In the genomic region with DNA sequence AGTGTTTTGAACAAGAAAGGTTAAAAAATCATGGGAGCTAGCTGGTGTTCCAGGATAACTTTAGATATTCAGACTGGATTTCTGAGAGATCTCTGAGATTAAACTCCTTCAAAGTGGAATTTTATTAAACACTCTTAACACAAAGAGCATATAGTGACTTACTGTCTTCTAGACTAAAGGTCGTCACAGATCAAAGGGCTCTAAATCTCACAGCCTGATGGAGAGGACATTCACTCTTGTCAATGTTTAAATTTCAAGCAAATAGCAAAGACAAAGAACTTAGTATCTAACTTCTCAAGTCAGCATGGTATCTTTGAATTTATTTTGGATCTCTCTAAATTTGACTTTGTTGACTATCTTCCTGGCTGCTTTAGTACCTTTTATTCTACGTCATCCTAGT, we compare ENCODE assay signal across 10 cellular contexts.
"Had no signal": no experiment of that assay in that cellular context is flagged by ENCODE, and none has a peak within 500 bp of the region (broad histone marks: within the 10 kb centered on the region; RNA-seq: fewer than 3 reads in every experiment).

No MANE protein-coding gene starts in this region.

- H3K4me3 ChIP-seq: GM23248, GM23338, HAP-1 had no signal

- H3K27ac ChIP-seq: GM23248 had no signal

- ATAC-seq: GM23338, HCT116 had no signal

- FAIRE-seq: H1, H54 had no signal

- H3K9ac ChIP-seq: GM23248 had no signal

- H3K4me1 ChIP-seq: HAP-1 had no signal

- H3K4me2 ChIP-seq: GM23338 had no signal

- DNase-seq: GM23248, GOT3, H9, HCEC 1CT, HFFc6 had no signal

- H2AFZ ChIP-seq: GM23248, GM23338 had no signal
